Comparison of ENCODE assay signal across 8 cellular contexts in the genomic region with DNA sequence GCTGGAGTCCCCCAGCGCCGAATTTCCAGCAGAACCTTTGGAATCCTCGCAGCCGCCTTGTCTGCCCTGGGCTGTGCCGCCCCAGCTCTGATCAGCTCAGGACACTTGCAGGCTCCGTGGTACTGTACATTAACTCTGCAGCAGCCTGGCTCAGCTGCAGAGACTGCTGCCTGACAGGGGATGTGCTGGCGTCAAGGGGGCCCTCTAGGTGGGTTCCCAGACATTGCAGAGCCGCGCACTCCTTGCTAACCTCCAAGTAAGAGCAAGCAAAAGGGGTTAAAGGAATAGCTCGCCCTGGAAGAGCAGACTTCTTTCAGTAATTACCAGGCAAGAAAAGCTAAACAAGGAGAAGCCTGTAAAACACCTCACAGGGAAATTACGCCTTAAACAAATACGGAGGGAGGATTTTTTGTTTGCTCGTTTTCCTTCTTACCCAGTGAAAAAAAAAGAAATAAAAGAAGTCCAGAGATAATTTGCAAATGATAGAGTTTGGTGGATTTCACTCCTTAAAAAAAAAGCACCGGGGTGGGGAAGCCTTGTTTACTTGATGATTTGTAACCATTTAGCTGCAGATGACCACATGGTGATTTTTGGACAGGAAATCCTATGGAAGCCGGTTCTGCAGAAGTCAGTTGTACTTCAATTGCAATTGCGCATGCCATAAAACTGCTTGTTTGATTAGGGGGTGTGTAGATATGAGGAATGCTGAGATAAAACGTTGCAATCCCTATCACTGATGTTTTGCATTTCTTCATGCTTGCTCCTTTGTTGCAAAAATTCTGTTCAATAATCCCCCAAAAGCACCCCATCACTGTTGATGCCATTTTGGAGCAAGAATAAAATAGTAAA.
A peak's percentile ranks its signal among the peaks of the same experiment; 100 is the strongest.
DNase-seq lines count a peak whose midpoint lies in the region; ATAC-seq, FAIRE-seq and TF ChIP-seq lines count a peak whose summit lies in the region.

No MANE protein-coding gene starts in this region.

- H3K23ac ChIP-seq in IMR-90 (ENCODE audit: low read depth, low read length) = no peak overlapping the region

- FAIRE-seq in pancreas (lab: Jason Lieb, UNC) = no peak
- FAIRE-seq in GM12891 (lab: Jason Lieb, UNC) = no peak

- peak; percentile 94 for ATAC-seq in IMR-90 (ENCODE audit: low read depth)
- peak; percentile 88 for ATAC-seq in Right ventricle myocardium inferior
- peak; percentile 72 to 89 (median 88) for ATAC-seq in pancreas

- H3K9me3 Mint-ChIP-seq in CD4-positive, alpha-beta memory T cell = peaks cover 0 to 3% (median 0%) of the 10 kb centered on the region in 8 donors

- no peak overlapping the region for H4K5ac ChIP-seq in IMR-90 (ENCODE audit: low read depth, low read length)

- no peaks in the 10 kb centered on the region for H4K20me1 ChIP-seq in IMR-90 (ENCODE audit: insufficient read depth, low read length)

- CTCF ChIA-PET in AG04450 (lab: Charles Lee) = interaction anchor here (0.9 kb wide), 1 partner anchor 220 kb away, joined by 5 read pairs; no protein-coding TSS in a partner anchor
- CTCF ChIA-PET in IMR-90 (lab: Yijun Ruan, JAX) = interaction anchor here (0.8 kb wide), 1 partner anchor 24 kb away, joined by 3 read pairs; no protein-coding TSS in a partner anchor
- CTCF ChIA-PET in CD4-positive, alpha-beta memory T cell (lab: Charles Lee; ENCODE audit: partially characterized antibody) = no interaction called here

- peak; percentile 30 for DNase-seq in AG04450 (ENCODE audit: low read depth, low spot score)
- peak; percentile 52 for DNase-seq in IMR-90
- DNase-seq in WERI-Rb-1 = peak; percentile 90
- peak; percentile 65 for DNase-seq in Right ventricle myocardium inferior (ENCODE audit: missing footprints)
- DNase-seq in pancreas = peak; percentile 11 to 61 (median 40)
- no peak for DNase-seq in central memory CD4-positive, alpha-beta T cell
- DNase-seq in GM12891 (ENCODE audit: insufficient read length, low spot score) = no peak
- no peak for DNase-seq in CD4-positive, alpha-beta memory T cell

- H3K27me3 ChIP-seq in AG04450 (ENCODE audit: control insufficient read depth, insufficient read depth, low read length) (no peaks in the 10 kb centered on the region), IMR-90 (ENCODE audit: control insufficient read depth, insufficient read depth, low read length) (no peaks in the 10 kb centered on the region), WERI-Rb-1 (ENCODE audit: insufficient read depth, low read depth, severe bottlenecking) (no peaks in the 10 kb centered on the region), pancreas (no peaks in the 10 kb centered on the region)
- H3K27me3 ChIP-seq in CD4-positive, alpha-beta memory T cell (ENCODE audit: insufficient read depth, low read length) = no peaks in the 10 kb centered on the region

- peaks cover 0 to 3% of the 10 kb centered on the region in 2 donors for H3K27me3 Mint-ChIP-seq in CD4-positive, alpha-beta memory T cell

- H2AFZ ChIP-seq in IMR-90 (replicated peaks; ENCODE audit: low read length, poor library complexity) = peak overlapping the region; percentile 47

- peak overlapping the region; percentile 34 for H3K4me3 ChIP-seq in AG04450 (ENCODE audit: low read depth, low read length)
- no peak overlapping the region for H3K4me3 ChIP-seq in IMR-90 (ENCODE audit: insufficient read depth, low read depth, low read length)
- peak overlapping the region; percentile 26 for H3K4me3 ChIP-seq in WERI-Rb-1 (ENCODE audit: low read depth, low read length)
- peak overlapping the region in 2 of 4 donors; percentile 6 to 28 for H3K4me3 ChIP-seq in pancreas
- H3K4me3 ChIP-seq in CD4-positive, alpha-beta memory T cell (ENCODE audit: low read length in 2 of 2) = no peak overlapping the region

- no peaks in the 10 kb centered on the region for H3K9me1 ChIP-seq in IMR-90 (ENCODE audit: insufficient read depth, low read length)

- no peak overlapping the region for H2BK20ac ChIP-seq in IMR-90 (ENCODE audit: low read depth, low read length)

- TF ChIP-seq POLR2A in IMR-90 (IDR thresholded peaks at IDR 0.05; ENCODE audit: low read depth, low read length) (no peak), GM12891 (IDR thresholded peaks at IDR 0.05; ENCODE audit: low read depth, low read length) (no peak)

- H4K8ac ChIP-seq in IMR-90 (ENCODE audit: low read depth in 2 of 2, low read length in 2 of 2) = no peak overlapping the region

- no peak overlapping the region for H3K18ac ChIP-seq in IMR-90 (ENCODE audit: low read depth, low read length)

- in situ Hi-C loops in IMR-90 (cut with MboI; ENCODE audit: low sequenced_read_pairs) = no loop called here

- peak; percentile 44 for TF ChIP-seq CTCF in AG04450 (IDR thresholded peaks at IDR 0.05; ENCODE audit: low read depth, low read length)
- no peak for TF ChIP-seq CTCF in IMR-90 (conservative IDR thresholded peaks at IDR 0.05; ENCODE audit: low read depth, low read length)
- TF ChIP-seq CTCF in WERI-Rb-1 (IDR thresholded peaks at IDR 0.05; ENCODE audit: low read depth, low read length) = peak; percentile 44
- TF ChIP-seq CTCF in pancreas (IDR thresholded peaks at IDR 0.05) = no peak

- no TSS peak for BruUV-seq in IMR-90 (replicated peaks; lab: Mats Ljungman, UMichigan)

- H2BK120ac ChIP-seq in IMR-90 (ENCODE audit: low read depth, low read length) = no peak overlapping the region

- dilution Hi-C loops in IMR-90 (cut with HindIII; ENCODE audit: low sequenced_read_pairs, unreplicated experiment) = no loop called here

- no peak overlapping the region for H3K56ac ChIP-seq in IMR-90 (ENCODE audit: extremely low read depth, insufficient read depth, low read length)

- no peak for TF ChIP-seq RAD21 in IMR-90 (IDR thresholded peaks at IDR 0.05; ENCODE audit: low read length)

- H3K9ac ChIP-seq in IMR-90 (ENCODE audit: low read depth, low read length) = no peak overlapping the region

- no peak overlapping the region for H2BK15ac ChIP-seq in IMR-90 (ENCODE audit: low read depth, low read length)

- H3K27ac Mint-ChIP-seq in CD4-positive, alpha-beta memory T cell = no peak overlapping the region

- POLR2A ChIA-PET in AG04450 (lab: Yijun Ruan, JAX) (no interaction called here), IMR-90 (lab: Charles Lee; ENCODE audit: unreplicated experiment) (no interaction called here)
- POLR2A ChIA-PET in CD4-positive, alpha-beta memory T cell (lab: Charles Lee; ENCODE audit: partially characterized antibody) = no interaction called here

- H3K79me1 ChIP-seq in IMR-90 (ENCODE audit: low read depth in 1 of 2, low read length in 2 of 2) = no peaks in the 10 kb centered on the region

- intact Hi-C loops in IMR-90 (cut with micrococcal nuclease) (no loop called here), Right ventricle myocardium inferior (cut with DNase I) (no loop called here), pancreas (cut with DNase I) (no loop called here)
- intact Hi-C loops in CD4-positive, alpha-beta memory T cell (cut with micrococcal nuclease) = no loop called here

- H3K36me3 ChIP-seq in IMR-90 (ENCODE audit: control insufficient read depth, insufficient read depth, low read length) (no peaks in the 10 kb centered on the region), WERI-Rb-1 (no peaks in the 10 kb centered on the region), pancreas (no peaks in the 10 kb centered on the region)
- H3K36me3 ChIP-seq in CD4-positive, alpha-beta memory T cell (ENCODE audit: insufficient read depth, low read length) = no peaks in the 10 kb centered on the region

- no peak overlapping the region for H3K4ac ChIP-seq in IMR-90 (ENCODE audit: low read depth, low read length)

- peak overlapping the region; percentile 12 for H3K4me2 ChIP-seq in IMR-90 (ENCODE audit: low read depth, low read length)

- H3K9me3 ChIP-seq in AG04450 (ENCODE audit: control insufficient read depth, insufficient read depth, low read length) = no peaks in the 10 kb centered on the region
- H3K9me3 ChIP-seq in IMR-90 (ENCODE audit: control insufficient read depth, insufficient read depth, low read length) = no peaks in the 10 kb centered on the region
- H3K9me3 ChIP-seq in WERI-Rb-1 (ENCODE audit: severe bottlenecking) = no peaks in the 10 kb centered on the region
- no peaks in the 10 kb centered on the region for H3K9me3 ChIP-seq in pancreas
- H3K9me3 ChIP-seq in CD4-positive, alpha-beta memory T cell (ENCODE audit: control insufficient read depth in 1 of 2, low read length in 2 of 2) = no peaks in the 10 kb centered on the region

- H3K4me3 Mint-ChIP-seq in CD4-positive, alpha-beta memory T cell = no peak overlapping the region

- H3K27ac ChIP-seq in AG04450 (ENCODE audit: low read depth, low read length) (no peak overlapping the region), IMR-90 (ENCODE audit: insufficient read depth, low read length) (no peak overlapping the region), WERI-Rb-1 (no peak overlapping the region), pancreas (no peak overlapping the region)
- no peak overlapping the region for H3K27ac ChIP-seq in CD4-positive, alpha-beta memory T cell (ENCODE audit: low read depth, low read length)

- H2AK9ac ChIP-seq in IMR-90 (replicated peaks; ENCODE audit: low read depth, low read length, poor library complexity) = no peak overlapping the region

- H2AK5ac ChIP-seq in IMR-90 (ENCODE audit: low read depth, low read length) = no peak overlapping the region

- no peaks in the 10 kb centered on the region for H3K36me3 Mint-ChIP-seq in CD4-positive, alpha-beta memory T cell

- WGBS in IMR-90 (ENCODE audit: extremely low coverage in 2 of 2, insufficient read length in 1 of 2), 2 experiments = 4% methylated on average over 9 of the region's 17 CpGs; no CpG with 5 or more reads in 1 of the 2 experiments
- 3 to 6% methylated on average over 17 of the region's 17 CpGs for WGBS in pancreas, 2 donors

- H3K14ac ChIP-seq in IMR-90 (replicated peaks; ENCODE audit: low read depth, low read length) = no peak overlapping the region

- H4K91ac ChIP-seq in IMR-90 (ENCODE audit: insufficient read depth, low read depth, low read length) = no peak overlapping the region

- no peaks in the 10 kb centered on the region for H3K4me1 ChIP-seq in IMR-90 (ENCODE audit: control insufficient read depth, insufficient read depth, low read length)
- peaks cover 2 to 15% (median 12%) of the 10 kb centered on the region in 3 donors for H3K4me1 ChIP-seq in pancreas
- H3K4me1 ChIP-seq in CD4-positive, alpha-beta memory T cell (ENCODE audit: insufficient read depth, low read length) = no peaks in the 10 kb centered on the region

- no peaks in the 10 kb centered on the region for H3K4me1 Mint-ChIP-seq in CD4-positive, alpha-beta memory T cell

- no peak overlapping the region for H2BK5ac ChIP-seq in IMR-90 (ENCODE audit: low read depth, low read length, poor library complexity, severe bottlenecking)

TF ChIP-seq in IMR-90, 13 proteins besides CTCF, POLR2A, EP300 and RAD21:
- TF ChIP-seq MAFK (IDR thresholded peaks at IDR 0.05; ENCODE audit: low read depth, low read length) = no peak
- TF ChIP-seq NFE2L2 (IDR thresholded peaks at IDR 0.05; ENCODE audit: low read depth, low read length) = no peak
- no peak for TF ChIP-seq FOS (IDR thresholded peaks at IDR 0.05; ENCODE audit: low read depth, low read length)

TF ChIP-seq in GM12891, 5 proteins besides CTCF, POLR2A, EP300 and RAD21:
- TF ChIP-seq TAF1 (IDR thresholded peaks at IDR 0.05; ENCODE audit: low read depth, low read length) (no peak), SPI1 (IDR thresholded peaks at IDR 0.05; ENCODE audit: low read depth, low read length) (no peak), PAX5 (IDR thresholded peaks at IDR 0.05; ENCODE audit: insufficient read depth, low read length, severe bottlenecking) (no peak), POU2F2 (IDR thresholded peaks at IDR 0.05; ENCODE audit: low read depth, low read length) (no peak), POLR2AphosphoS5 (IDR thresholded peaks at IDR 0.05; ENCODE audit: low read depth, low read length) (no peak)
TF ChIP-seq in GM12891: peak in this region for 0.

Comparison
In these comparisons a context has a peak if more than half of its experiments do, and no peak if none do; other contexts are left out.
1. DNase-seq: peak in AG04450 (single experiment), IMR-90 (single experiment), WERI-Rb-1 (single experiment), Right ventricle myocardium inferior (single experiment) and pancreas (6 of 6); none in central memory CD4-positive, alpha-beta T cell (single experiment), GM12891 (single experiment) and CD4-positive, alpha-beta memory T cell (0 of 5).
2. H3K4me3 ChIP-seq: peak in AG04450 (single experiment) and WERI-Rb-1 (single experiment); none in IMR-90 (single experiment) and CD4-positive, alpha-beta memory T cell (0 of 2).
3. CTCF ChIP-seq: peak in AG04450 (single experiment) and WERI-Rb-1 (single experiment); none in IMR-90 (single experiment) and pancreas (0 of 4).
4. Peak in every context shown above with its lines, with median percentiles within 50 percentile points of each other: ATAC-seq.